Comparison of ENCODE assay signal across 1 cellular context in the genomic region with DNA sequence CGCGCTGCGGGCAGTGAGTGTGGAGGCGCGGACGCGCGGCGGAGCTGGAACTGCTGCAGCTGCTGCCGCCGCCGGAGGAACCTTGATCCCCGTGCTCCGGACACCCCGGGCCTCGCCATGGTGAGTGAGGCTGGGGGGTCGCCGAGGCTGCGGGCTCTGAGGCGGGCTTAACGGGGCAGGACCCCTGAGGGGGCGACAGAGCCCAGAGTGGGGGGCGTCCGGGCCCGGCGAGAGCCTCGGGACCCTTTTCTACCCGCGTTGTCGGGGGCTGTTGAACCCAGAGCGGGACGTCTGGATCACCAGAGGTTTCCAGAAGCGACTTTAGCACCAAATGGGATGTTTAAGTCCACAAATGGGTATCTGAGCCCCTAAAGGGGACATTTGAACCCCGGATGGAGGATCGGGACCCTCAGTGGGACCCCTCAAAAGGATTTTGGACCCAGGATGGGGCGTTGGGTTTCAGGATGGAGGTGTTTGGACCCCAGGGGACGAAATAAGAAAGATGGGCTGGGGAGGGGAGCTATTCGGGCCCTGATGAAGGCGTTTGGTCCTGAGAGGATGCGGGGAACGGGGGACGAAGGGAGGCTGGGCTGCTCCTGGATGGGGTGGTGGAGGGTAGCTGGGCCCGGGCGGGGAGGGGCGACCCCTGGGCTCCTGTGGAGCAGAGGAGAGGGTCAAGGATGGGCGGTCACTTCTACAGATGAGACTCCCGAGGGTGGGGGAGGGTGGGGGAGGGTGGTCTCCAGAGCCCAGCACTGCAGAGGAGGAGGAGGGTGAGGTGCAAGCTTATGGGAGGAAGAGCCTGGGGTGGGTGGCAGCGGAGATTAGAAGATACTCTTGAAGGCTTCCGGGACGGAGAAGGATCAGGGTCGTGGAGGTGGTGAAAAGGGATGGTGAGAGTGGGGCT.
TF ChIP-seq lines count a peak whose summit lies in the region.

TSS of gene CALM3 (plus strand) at position 13 of the 907 bp plus-strand sequence. CDS start at position 118, 105 bp downstream.

TF ChIP-seq in IMR-90, 13 proteins besides CTCF, POLR2A, EP300 and RAD21 (continued from another document):
- no peak for TF ChIP-seq BHLHE40 (IDR thresholded peaks at IDR 0.05; ENCODE audit: low read depth, low read length)
- TF ChIP-seq MAFK (IDR thresholded peaks at IDR 0.05; ENCODE audit: low read depth, low read length), result no peak
- TF ChIP-seq FOS (IDR thresholded peaks at IDR 0.05; ENCODE audit: low read depth, low read length), result no peak
- no peak; the same call in 1 of the 2 replicates for TF ChIP-seq MAZ (IDR thresholded peaks at IDR 0.05; ENCODE audit: borderline replicate concordance, low read depth, low read length)
